11 cellular contexts compared by ENCODE assay signal in the genomic region with DNA sequence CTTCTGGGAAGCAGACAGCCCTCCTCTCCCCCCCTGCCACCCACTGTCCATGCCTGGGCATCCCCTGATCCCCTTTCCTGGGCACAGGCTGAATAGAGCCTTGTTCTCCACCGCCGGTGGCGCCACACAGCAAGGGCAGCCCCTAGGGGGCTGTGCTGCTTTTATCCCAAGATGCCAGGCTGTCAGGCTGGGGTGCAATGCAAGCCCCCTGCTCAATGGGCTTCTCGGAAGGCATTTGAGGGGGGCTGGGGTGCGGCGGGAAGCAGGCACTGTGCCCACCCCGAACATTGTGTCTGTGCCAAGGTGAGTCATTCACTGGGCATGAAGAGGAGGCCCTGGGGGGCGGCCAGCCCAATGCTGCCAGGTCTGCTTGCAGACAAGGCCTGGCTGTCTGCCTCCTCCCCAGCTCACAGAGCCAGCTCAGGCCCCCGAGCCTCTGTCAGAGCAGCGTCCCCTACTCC. TPM values are rescaled to one million over a fixed set of nuclear protein-coding genes. Genes with fewer than 3 reads are reported as not detected.
DNase-seq lines count a peak whose midpoint lies in the region; ATAC-seq, FAIRE-seq and TF ChIP-seq lines count a peak whose summit lies in the region.
"Had no signal": no experiment of that assay in that cellular context is flagged by ENCODE, and none has a peak within 500 bp of the region (broad histone marks: within the 10 kb centered on the region; RNA-seq: fewer than 3 reads in every experiment).

No MANE protein-coding gene starts in this region.

- peak overlapping the region; percentile 80 for H3K4me2 ChIP-seq in HepG2 (ENCODE audit: low read depth, low read length)
- H3K4me2 ChIP-seq: GM23338 had no signal

- H3K9me3 Mint-ChIP-seq in chondrocyte (ENCODE audit: low read depth) (no peaks in the 10 kb centered on the region), T-cell (no peaks in the 10 kb centered on the region)
- H3K9me3 Mint-ChIP-seq: GM23338 had no signal

- CTCF ChIA-PET in HepG2 (lab: Yijun Ruan, JAX; ENCODE audit: low intra/inter-chr PET ratio, low total read pairs) (no interaction called here), T-cell (lab: Charles Lee) (no interaction called here)

- no peaks in the 10 kb centered on the region for H3K79me2 ChIP-seq in HepG2 (ENCODE audit: insufficient read depth, low read length)

- H3K9ac ChIP-seq in HepG2 (ENCODE audit: insufficient read depth, low read depth, low read length): peak overlapping the region; percentile 53

- H3K27ac ChIP-seq in HepG2 (ENCODE audit: extremely low read length, insufficient read depth, low read length) (peak overlapping the region; percentile 20), tibial nerve (peak overlapping the region; percentile 32 to 83 (median 71))

- intact Hi-C loops in HepG2 (cut with micrococcal nuclease; ENCODE audit: unreplicated experiment): no loop called here

- H3K27me3 ChIP-seq in HepG2 (ENCODE audit: control insufficient read depth in 1 of 2, insufficient read depth in 2 of 2, low read length in 2 of 2) (peaks cover 11 to 41% of the 10 kb centered on the region in 2 experiments; a peak in 4 of 5 replicates), tibial nerve (peaks cover 0 to 13% of the 10 kb centered on the region in 2 donors)

- 52% methylated on average over 7 of the region's 10 CpGs for WGBS in HepG2 (ENCODE audit: low lambda C conversion rate)
- WGBS in tibial nerve, 2 donors: 22 to 33% methylated on average over 6 to 10 of the region's 10 CpGs

- TF ChIP-seq RAD21 in HepG2 (CRISPR knock-in tag; IDR thresholded peaks at IDR 0.05): no peak

- no peaks in the 10 kb centered on the region for H4K20me1 ChIP-seq in HepG2 (ENCODE audit: insufficient read depth, low read length)

- in situ Hi-C loops in HepG2 (cut with HindIII; ENCODE audit: extremely low pct_ligation_motif_present, low pct_unique_long_range_greater_than_20kb) (no loop called here), GM13977 (cut with MboI; ENCODE audit: low pct_unique_long_range_greater_than_20kb, low sequenced_read_pairs, unreplicated experiment) (no loop called here)

- H3K4me1 Mint-ChIP-seq in chondrocyte (ENCODE audit: low read depth) (peaks cover 33% of the 10 kb centered on the region), T-cell (peaks cover 2 to 7% (median 6%) of the 10 kb centered on the region in 3 donors)

- TF ChIP-seq CTCF in chondrocyte (IDR thresholded peaks at IDR 0.05) (peak; percentile 44), HepG2 (CRISPR knock-in tag; IDR thresholded peaks at IDR 0.05) (peak; percentile 40; the same call in 1 of the 2 replicates), tibial nerve (IDR thresholded peaks at IDR 0.05) (peak in 1 of 5 experiments; percentile 14), GM13977 (IDR thresholded peaks at IDR 0.05; ENCODE audit: extremely low read depth, insufficient read depth, missing control alignments) (no peak)

- H3K4me3 Mint-ChIP-seq in chondrocyte (ENCODE audit: unreplicated experiment) (no peak overlapping the region), T-cell (no peak overlapping the region)
- H3K4me3 Mint-ChIP-seq: activated CD8-positive, alpha-beta memory T cell treated with anti-CD3 and anti-CD28 coated beads, Interleukin-2, amount 10 ng/mL, durations not matched to agents 7 days and 5 days; GM23338 had no signal

- H3K27me3 Mint-ChIP-seq in chondrocyte (ENCODE audit: low read depth) (no peaks in the 10 kb centered on the region), T-cell (peaks cover 28 to 42% of the 10 kb centered on the region in 2 donors)

- H3K36me3 ChIP-seq in HepG2 (replicated peaks in 1 of 2; ENCODE audit: control insufficient read depth in 1 of 2, insufficient read depth in 2 of 2, low read length in 2 of 2): no peaks in the 10 kb centered on the region
- no peaks in the 10 kb centered on the region for H3K36me3 ChIP-seq in tibial nerve

- POLR2A ChIA-PET in HepG2 (lab: Yijun Ruan, JAX) (no interaction called here), T-cell (lab: Charles Lee) (interaction anchor here in 1 of 2 donors (0.6 kb wide), 1 partner anchor 93 kb away, joined by 3 read pairs; no protein-coding TSS in a partner anchor)

- no peak for TF ChIP-seq EP300 in HepG2 (IDR thresholded peaks at IDR 0.05; ENCODE audit: low read depth in 2 of 2, low read length in 2 of 2)
- no peak for TF ChIP-seq EP300 in HepG2 (CRISPR knock-in tag; IDR thresholded peaks at IDR 0.05; ENCODE audit: borderline replicate concordance)
- peak; percentile 18 to 73 for TF ChIP-seq EP300 in tibial nerve (IDR thresholded peaks at IDR 0.05)

- peak overlapping the region in 2 of 3 experiments; percentile 1 to 51; a peak in 2 of 6 replicates for H3K4me3 ChIP-seq in HepG2 (replicated peaks in 1 of 3; ENCODE audit: insufficient read depth in 1 of 3, low read depth in 2 of 3, low read length in 3 of 3)
- no peak overlapping the region for H3K4me3 ChIP-seq in tibial nerve
- H3K4me3 ChIP-seq: GM23338 had no signal

- no peaks in the 10 kb centered on the region for H3K9me3 ChIP-seq in HepG2 (ENCODE audit: low read length)
- H3K9me3 ChIP-seq in tibial nerve: no peaks in the 10 kb centered on the region

- H3K4me1 ChIP-seq in HepG2 (ENCODE audit: insufficient read depth, low read length) (peaks cover 49% of the 10 kb centered on the region), tibial nerve (peaks cover 0 to 77% (median 28%) of the 10 kb centered on the region in 4 donors)

- peak; percentile 50 for ATAC-seq in HepG2
- no peak for ATAC-seq in activated CD4-positive, CD25-positive, alpha-beta regulatory T cell treated with anti-CD3 and anti-CD28 coated beads, Interleukin-2, amount 50 U/mL, for 24 hours
- no peak for ATAC-seq in T-cell (replicated peaks in 1 of 4)
- ATAC-seq: activated CD8-positive, alpha-beta memory T cell treated with anti-CD3 and anti-CD28 coated beads, Interleukin-2, amount 10 ng/mL, durations not matched to agents 7 days and 5 days; GM23338 had no signal

- peak overlapping the region; percentile 86 for H3K27ac Mint-ChIP-seq in chondrocyte (ENCODE audit: unreplicated experiment)
- no peak overlapping the region for H3K27ac Mint-ChIP-seq in T-cell
- H3K27ac Mint-ChIP-seq: activated CD8-positive, alpha-beta memory T cell treated with anti-CD3 and anti-CD28 coated beads, Interleukin-2, amount 10 ng/mL, durations not matched to agents 7 days and 5 days; GM23338 had no signal

- no peak for FAIRE-seq in HepG2 (lab: Jason Lieb, UNC)

- H3K36me3 Mint-ChIP-seq in chondrocyte (ENCODE audit: low read depth) (no peaks in the 10 kb centered on the region), T-cell (no peaks in the 10 kb centered on the region)
- H3K36me3 Mint-ChIP-seq: activated CD8-positive, alpha-beta memory T cell treated with anti-CD3 and anti-CD28 coated beads, Interleukin-2, amount 10 ng/mL, durations not matched to agents 7 days and 5 days had no signal

- no peak for TF ChIP-seq POLR2A in HepG2 (IDR thresholded peaks at IDR 0.05; ENCODE audit: insufficient read depth in 1 of 2, low read depth in 2 of 2, low read length in 2 of 2)
- no peak for TF ChIP-seq POLR2A in tibial nerve (IDR thresholded peaks at IDR 0.05)

- BruUV-seq in HepG2 (replicated peaks; lab: Mats Ljungman, UMichigan): no TSS peak

- peak; percentile 37 for DNase-seq in NCI-H1092 treated with DMSO at 0.1 percent for 48 hours (lab: John Stamatoyannopoulos, UW)
- DNase-seq in chondrocyte (ENCODE audit: low spot score): peak; percentile 92
- DNase-seq in HepG2 (ENCODE audit: low spot score): no peak
- no peak for DNase-seq in tibial nerve (ENCODE audit: low spot score in 2 of 2)
- DNase-seq in GM13977 (ENCODE audit: low spot score): no peak
- DNase-seq in stimulated activated CD8-positive, alpha-beta memory T cell treated with anti-CD3 and anti-CD28 coated beads, Interleukin-4, amount 100 ng/mL, for 48 hours: no peak
- DNase-seq in T-cell: no peak
- DNase-seq: activated CD8-positive, alpha-beta memory T cell treated with anti-CD3 and anti-CD28 coated beads, Interleukin-2, amount 10 ng/mL, durations not matched to agents 7 days and 5 days; effector memory CD4-positive, alpha-beta T cell had no signal

- no peak overlapping the region for H2AFZ ChIP-seq in HepG2 (ENCODE audit: low read length)
- H2AFZ ChIP-seq: GM23338 had no signal

RNA-seq across cellular contexts. Expression of gene GFAP, which starts 1.5 kb away (rescaled TPM):
- total RNA-seq in chondrocyte (0.55 to 1.0 TPM in 2 of 3 replicates, not detected in the other), HepG2 (2016; rRNA removed; fragmentation: Illumina TruSeq; extraction: Trizol) (0.11 and 0.35 TPM in 2 replicates), tibial nerve (10 to 100 TPM in 1 of 4 donors, 1 to 10 TPM in 3; 1.6 to 37.2 (median 7.3) TPM), T-cell (not detected)
- total RNA-seq in HepG2 (2016; cell fraction: cytosol; rRNA removed; fragmentation: Illumina TruSeq; extraction: Trizol; ENCODE audit: low read depth): 0.20 TPM in 1 of 2 replicates, not detected in the other
- total RNA-seq in HepG2 (2016; cell fraction: insoluble cytoplasmic fraction; rRNA removed; fragmentation: Illumina TruSeq; extraction: Trizol): 0.50 TPM in 1 of 2 replicates, not detected in the other
- 0.10 and 0.22 TPM in 2 replicates for total RNA-seq in HepG2 (2016; cell fraction: membrane; rRNA removed; fragmentation: Illumina TruSeq; extraction: Trizol)
- total RNA-seq in HepG2 (2016; cell fraction: nucleus; rRNA removed; fragmentation: Illumina TruSeq; extraction: Trizol): 0.63 TPM in 1 of 2 replicates, not detected in the other
- 0.16 and 0.29 TPM in 2 replicates for polyA plus RNA-seq in HepG2 (2011; rRNA removed)
- 0.08 and 0.24 TPM in 2 replicates for polyA plus RNA-seq in HepG2 (2011; cell fraction: cytosol; rRNA removed)
- 0.24 and 0.99 TPM in 2 replicates for polyA plus RNA-seq in HepG2 (2011; cell fraction: nucleus; rRNA removed)
- polyA plus RNA-seq in HepG2 (2012): 0.13 TPM in 1 of 2 replicates, not detected in the other
- polyA plus RNA-seq in HepG2 (2016; cell fraction: cytosol; fragmentation: Illumina TruSeq; extraction: Trizol; ENCODE audit: low read depth): 0.18 TPM in 1 of 2 replicates, not detected in the other
- polyA plus RNA-seq in HepG2 (2016; cell fraction: insoluble cytoplasmic fraction; fragmentation: Illumina TruSeq; extraction: Trizol; ENCODE audit: low read depth): 0.39 TPM in 1 of 2 replicates, not detected in the other
- polyA plus RNA-seq in HepG2 (2016; cell fraction: membrane; fragmentation: Illumina TruSeq; extraction: Trizol; ENCODE audit: low read depth): 0.11 and 0.38 TPM in 2 replicates
- not detected in 2 replicates for polyA plus RNA-seq in HepG2 (2016; cell fraction: nucleus; fragmentation: Illumina TruSeq; extraction: Trizol; ENCODE audit: insufficient read depth, low read depth)
- 0.78 TPM in 1 of 2 replicates, not detected in the other for polyA minus RNA-seq in HepG2 (2011; rRNA and poly(A)+ RNA removed; ENCODE audit: low replicate concordance)
- not detected in 2 replicates for polyA minus RNA-seq in HepG2 (2011; cell fraction: cytosol; rRNA and poly(A)+ RNA removed)
- not detected in 2 replicates for polyA minus RNA-seq in HepG2 (2011; cell fraction: nucleus; rRNA and poly(A)+ RNA removed)
- total RNA-seq: activated CD8-positive, alpha-beta memory T cell treated with anti-CD3 and anti-CD28 coated beads, Interleukin-2, amount 10 ng/mL, durations not matched to agents 7 days and 5 days had no signal

RNA-seq across cellular contexts. Expression of gene EFTUD2, which starts 17.6 kb away (rescaled TPM):
- total RNA-seq in chondrocyte (71.9 to 99.2 TPM (median 75.9 TPM) in 3 replicates), HepG2 (2016; rRNA removed; fragmentation: Illumina TruSeq; extraction: Trizol) (137 and 310 TPM in 2 replicates), tibial nerve (100 to 1,000 TPM in 1 of 4 donors, 10 to 100 TPM in 3; 48.9 to 137 (median 57.0) TPM), T-cell (100 to 1,000 TPM in 2 of 5 donors, 10 to 100 TPM in 3; 83.1 to 127 (median 96.0) TPM)
- total RNA-seq in HepG2 (2016; cell fraction: cytosol; rRNA removed; fragmentation: Illumina TruSeq; extraction: Trizol; ENCODE audit: low read depth): 12.3 and 15.8 TPM in 2 replicates
- 133 and 270 TPM in 2 replicates for total RNA-seq in HepG2 (2016; cell fraction: insoluble cytoplasmic fraction; rRNA removed; fragmentation: Illumina TruSeq; extraction: Trizol)
- 28.2 and 35.7 TPM in 2 replicates for total RNA-seq in HepG2 (2016; cell fraction: membrane; rRNA removed; fragmentation: Illumina TruSeq; extraction: Trizol)
- 141 TPM in 2 replicates for total RNA-seq in HepG2 (2016; cell fraction: nucleus; rRNA removed; fragmentation: Illumina TruSeq; extraction: Trizol)
- 107 and 111 TPM in 2 replicates for polyA plus RNA-seq in HepG2 (2011; rRNA removed)
- 91.0 and 97.8 TPM in 2 replicates for polyA plus RNA-seq in HepG2 (2011; cell fraction: cytosol; rRNA removed)
- 171 and 192 TPM in 2 replicates for polyA plus RNA-seq in HepG2 (2011; cell fraction: nucleus; rRNA removed)
- polyA plus RNA-seq in HepG2 (2012): 121 and 137 TPM in 2 replicates
- 6.8 and 7.8 TPM in 2 replicates for polyA plus RNA-seq in HepG2 (2016; cell fraction: cytosol; fragmentation: Illumina TruSeq; extraction: Trizol; ENCODE audit: low read depth)
- 145 and 179 TPM in 2 replicates for polyA plus RNA-seq in HepG2 (2016; cell fraction: insoluble cytoplasmic fraction; fragmentation: Illumina TruSeq; extraction: Trizol; ENCODE audit: low read depth)
- 17.0 and 18.1 TPM in 2 replicates for polyA plus RNA-seq in HepG2 (2016; cell fraction: membrane; fragmentation: Illumina TruSeq; extraction: Trizol; ENCODE audit: low read depth)
- polyA plus RNA-seq in HepG2 (2016; cell fraction: nucleus; fragmentation: Illumina TruSeq; extraction: Trizol; ENCODE audit: insufficient read depth, low read depth): 110 and 140 TPM in 2 replicates
- 364 and 446 TPM in 2 replicates for polyA minus RNA-seq in HepG2 (2011; rRNA and poly(A)+ RNA removed; ENCODE audit: low replicate concordance)
- polyA minus RNA-seq in HepG2 (2011; cell fraction: cytosol; rRNA and poly(A)+ RNA removed): 88.8 and 91.3 TPM in 2 replicates
- 191 and 216 TPM in 2 replicates for polyA minus RNA-seq in HepG2 (2011; cell fraction: nucleus; rRNA and poly(A)+ RNA removed)

RNA-seq across cellular contexts. Expression of gene KIF18B, which starts 30.8 kb away (rescaled TPM):
- total RNA-seq in chondrocyte (3.9 to 7.7 TPM (median 5.2 TPM) in 3 replicates), HepG2 (2016; rRNA removed; fragmentation: Illumina TruSeq; extraction: Trizol) (14.5 and 15.3 TPM in 2 replicates), tibial nerve (under 1 TPM in 2 of 4 donors, not detected in 2; 0.30 to 0.66 TPM), T-cell (1 to 10 TPM in 1 of 5 donors, under 1 TPM in 4; 0.37 to 1.2 (median 0.62) TPM)
- 9.5 and 10.9 TPM in 2 replicates for total RNA-seq in HepG2 (2016; cell fraction: cytosol; rRNA removed; fragmentation: Illumina TruSeq; extraction: Trizol; ENCODE audit: low read depth)
- 10.5 and 15.3 TPM in 2 replicates for total RNA-seq in HepG2 (2016; cell fraction: insoluble cytoplasmic fraction; rRNA removed; fragmentation: Illumina TruSeq; extraction: Trizol)
- total RNA-seq in HepG2 (2016; cell fraction: membrane; rRNA removed; fragmentation: Illumina TruSeq; extraction: Trizol): 11.6 and 11.8 TPM in 2 replicates
- 16.1 and 18.1 TPM in 2 replicates for total RNA-seq in HepG2 (2016; cell fraction: nucleus; rRNA removed; fragmentation: Illumina TruSeq; extraction: Trizol)
- 13.2 and 15.2 TPM in 2 replicates for polyA plus RNA-seq in HepG2 (2011; rRNA removed)
- 3.7 and 7.3 TPM in 2 replicates for polyA plus RNA-seq in HepG2 (2011; cell fraction: cytosol; rRNA removed)
- polyA plus RNA-seq in HepG2 (2011; cell fraction: nucleus; rRNA removed): 33.4 and 44.5 TPM in 2 replicates
- polyA plus RNA-seq in HepG2 (2012): 4.1 and 7.4 TPM in 2 replicates
- 1.2 and 1.7 TPM in 2 replicates for polyA plus RNA-seq in HepG2 (2016; cell fraction: cytosol; fragmentation: Illumina TruSeq; extraction: Trizol; ENCODE audit: low read depth)
- 11.3 and 16.8 TPM in 2 replicates for polyA plus RNA-seq in HepG2 (2016; cell fraction: insoluble cytoplasmic fraction; fragmentation: Illumina TruSeq; extraction: Trizol; ENCODE audit: low read depth)
- polyA plus RNA-seq in HepG2 (2016; cell fraction: membrane; fragmentation: Illumina TruSeq; extraction: Trizol; ENCODE audit: low read depth): 3.7 and 5.4 TPM in 2 replicates
- polyA plus RNA-seq in HepG2 (2016; cell fraction: nucleus; fragmentation: Illumina TruSeq; extraction: Trizol; ENCODE audit: insufficient read depth, low read depth): 81.4 and 94.7 TPM in 2 replicates
- polyA minus RNA-seq in HepG2 (2011; rRNA and poly(A)+ RNA removed; ENCODE audit: low replicate concordance): 25.0 and 60.4 TPM in 2 replicates
- 8.2 and 9.4 TPM in 2 replicates for polyA minus RNA-seq in HepG2 (2011; cell fraction: cytosol; rRNA and poly(A)+ RNA removed)
- 12.9 and 15.5 TPM in 2 replicates for polyA minus RNA-seq in HepG2 (2011; cell fraction: nucleus; rRNA and poly(A)+ RNA removed)

RNA-seq across cellular contexts. Expression of gene C1QL1, which starts 51.3 kb away (rescaled TPM):
- total RNA-seq in chondrocyte (1.6 to 2.8 TPM (median 2.0 TPM) in 3 replicates), HepG2 (2016; rRNA removed; fragmentation: Illumina TruSeq; extraction: Trizol) (0.11 TPM in 1 of 2 replicates, not detected in the other), tibial nerve (10 to 100 TPM in 3 of 4 donors, 1 to 10 TPM in 1; 9.8 to 25.5 (median 21.2) TPM), T-cell (not detected)
- total RNA-seq in HepG2 (2016; cell fraction: cytosol; rRNA removed; fragmentation: Illumina TruSeq; extraction: Trizol; ENCODE audit: low read depth): not detected in 2 replicates
- total RNA-seq in HepG2 (2016; cell fraction: insoluble cytoplasmic fraction; rRNA removed; fragmentation: Illumina TruSeq; extraction: Trizol): not detected in 2 replicates
- 0.14 TPM in 1 of 2 replicates, not detected in the other for total RNA-seq in HepG2 (2016; cell fraction: membrane; rRNA removed; fragmentation: Illumina TruSeq; extraction: Trizol)
- total RNA-seq in HepG2 (2016; cell fraction: nucleus; rRNA removed; fragmentation: Illumina TruSeq; extraction: Trizol): not detected in 2 replicates
- polyA plus RNA-seq in HepG2 (2011; rRNA removed): 0.07 and 0.11 TPM in 2 replicates
- 0.10 and 0.20 TPM in 2 replicates for polyA plus RNA-seq in HepG2 (2011; cell fraction: cytosol; rRNA removed)
- polyA plus RNA-seq in HepG2 (2011; cell fraction: nucleus; rRNA removed): 0.14 TPM in 1 of 2 replicates, not detected in the other
- 0.24 TPM in 1 of 2 replicates, not detected in the other for polyA plus RNA-seq in HepG2 (2012)
- 0.38 and 0.43 TPM in 2 replicates for polyA plus RNA-seq in HepG2 (2016; cell fraction: cytosol; fragmentation: Illumina TruSeq; extraction: Trizol; ENCODE audit: low read depth)
- not detected in 2 replicates for polyA plus RNA-seq in HepG2 (2016; cell fraction: insoluble cytoplasmic fraction; fragmentation: Illumina TruSeq; extraction: Trizol; ENCODE audit: low read depth)
- 0.15 and 0.29 TPM in 2 replicates for polyA plus RNA-seq in HepG2 (2016; cell fraction: membrane; fragmentation: Illumina TruSeq; extraction: Trizol; ENCODE audit: low read depth)
- not detected in 2 replicates for polyA plus RNA-seq in HepG2 (2016; cell fraction: nucleus; fragmentation: Illumina TruSeq; extraction: Trizol; ENCODE audit: insufficient read depth, low read depth)
- polyA minus RNA-seq in HepG2 (2011; rRNA and poly(A)+ RNA removed; ENCODE audit: low replicate concordance): 1.1 TPM in 1 of 2 replicates, not detected in the other
- polyA minus RNA-seq in HepG2 (2011; cell fraction: cytosol; rRNA and poly(A)+ RNA removed): not detected in 2 replicates
- not detected in 2 replicates for polyA minus RNA-seq in HepG2 (2011; cell fraction: nucleus; rRNA and poly(A)+ RNA removed)

Comparison
In these comparisons a context has a peak if more than half of its experiments do, and no peak if none do; other contexts are left out.
1. DNase-seq: peak in NCI-H1092 treated with DMSO at 0.1 percent for 48 hours (single experiment) and chondrocyte (single experiment); none in HepG2 (single experiment), tibial nerve (0 of 2), GM13977 (single experiment), stimulated activated CD8-positive, alpha-beta memory T cell treated with anti-CD3 and anti-CD28 coated beads, Interleukin-4, amount 100 ng/mL, for 48 hours (single experiment) and T-cell (0 of 34).
2. H3K4me3 ChIP-seq: peak in HepG2 (2 of 3); none in tibial nerve (0 of 4).